ENCODE assay signal across 18 cellular contexts in the genomic region with DNA sequence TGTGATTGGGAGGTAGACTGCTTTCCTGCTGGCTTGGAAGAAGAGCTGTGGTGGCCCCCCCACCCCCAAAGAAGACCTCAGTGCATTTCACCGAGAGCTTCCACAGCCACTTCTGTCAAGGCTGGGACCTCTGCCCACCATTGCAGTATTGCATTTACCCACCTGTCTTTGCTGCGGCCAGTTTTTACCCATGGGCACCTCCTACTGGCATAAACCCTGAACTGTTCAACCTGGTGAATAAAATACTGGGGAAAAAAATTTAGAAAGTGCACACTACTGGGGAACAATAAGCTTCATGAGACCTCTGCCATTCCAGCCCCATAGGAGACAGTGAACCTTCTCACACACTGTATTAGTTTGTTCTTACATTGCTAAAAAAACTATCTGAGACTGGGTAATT. TPM values are rescaled to one million over a fixed set of nuclear protein-coding genes. Genes with fewer than 3 reads are reported as not detected.
"Had no signal": no experiment of that assay in that cellular context is flagged by ENCODE, and none has a peak within 500 bp of the region (broad histone marks: within the 10 kb centered on the region; RNA-seq: fewer than 3 reads in every experiment).

No MANE protein-coding gene starts in this region.

- DNase-seq: activated CD4-positive, alpha-beta T cell treated with anti-CD3 and anti-CD28 coated beads for 1 hour; activated CD8-positive, alpha-beta memory T cell treated with anti-CD3 and anti-CD28 coated beads for 24 hours; activated CD8-positive, alpha-beta memory T cell treated with anti-CD3 and anti-CD28 coated beads, Interleukin-2, amount 50 U/mL, for 48 hours; activated effector memory CD4-positive, alpha-beta T cell treated with anti-CD3 and anti-CD28 coated beads, Interleukin-2, amount 50 U/mL, for 16 hours; activated naive CD4-positive, alpha-beta T cell treated with anti-CD3 and anti-CD28 coated beads, Interleukin-2, amount 50 U/mL, for 16 hours; activated T-cell treated with anti-CD3 and anti-CD28 coated beads, Interleukin-2, amount 50 U/mL, for 48 hours; heart right ventricle; left lung; midbrain; sigmoid colon; stimulated activated CD4-positive, alpha-beta T cell treated with anti-CD3 and anti-CD28 coated beads, Interleukin-4, amount 100 ng/mL, for 24 hours; stomach; trophoblast cell had no signal

- H3K4me1 Mint-ChIP-seq: nephron had no signal

- H3K4me3 ChIP-seq: gastroesophageal sphincter, heart right ventricle, left lung, sigmoid colon, stomach, vagina had no signal

- H3K27ac Mint-ChIP-seq: nephron; stimulated activated effector memory CD8-positive, alpha-beta T cell treated with anti-CD3 and anti-CD28 coated beads, Interleukin-12 subunit alpha, Interleukin-12 subunit beta, amount 100 ng/mL, for 72 hours had no signal

- H3K4me3 Mint-ChIP-seq: nephron; stimulated activated effector memory CD8-positive, alpha-beta T cell treated with anti-CD3 and anti-CD28 coated beads, Interleukin-12 subunit alpha, Interleukin-12 subunit beta, amount 100 ng/mL, for 72 hours had no signal

- H3K36me3 Mint-ChIP-seq: stimulated activated effector memory CD8-positive, alpha-beta T cell treated with anti-CD3 and anti-CD28 coated beads, Interleukin-12 subunit alpha, Interleukin-12 subunit beta, amount 100 ng/mL, for 72 hours had no signal

- ATAC-seq: gastroesophageal sphincter; left lung; stimulated activated effector memory CD8-positive, alpha-beta T cell treated with anti-CD3 and anti-CD28 coated beads, Interleukin-12 subunit alpha, Interleukin-12 subunit beta, amount 100 ng/mL, for 72 hours had no signal

RNA-seq across cellular contexts. Expression of gene TIGD4, which starts 40.5 kb away (rescaled TPM):
- total RNA-seq: lung microvascular endothelial cell had no signal
